7 cellular contexts compared by ENCODE assay signal in genomic region chr1:72623299-72623708, GRCh38.
DNase-seq lines count a peak whose midpoint lies in the region; TF ChIP-seq lines count a peak whose summit lies in the region.

No MANE protein-coding gene starts in this region.

- H3K9me3 Mint-ChIP-seq in neural progenitor cell: no peaks in the 10 kb centered on the region

- H3K4me3 Mint-ChIP-seq in neural progenitor cell: no peak overlapping the region

- peak overlapping the region; percentile 55 for H3K4me2 ChIP-seq in neural progenitor cell

- H3K4me1 Mint-ChIP-seq in neural progenitor cell: no peaks in the 10 kb centered on the region

- no peaks in the 10 kb centered on the region for H3K4me1 ChIP-seq in neural progenitor cell

- no peaks in the 10 kb centered on the region for H3K36me3 ChIP-seq in neural progenitor cell

- no peak overlapping the region for H3K27ac Mint-ChIP-seq in neural progenitor cell

- no peaks in the 10 kb centered on the region for H3K27me3 ChIP-seq in neural progenitor cell

- in situ Hi-C loops in SK-MEL-5 (cut with HindIII; ENCODE audit: low pct_unique_long_range_greater_than_20kb, low sequenced_read_pairs): no loop called here

- no peaks in the 10 kb centered on the region for H3K79me2 ChIP-seq in neural progenitor cell (ENCODE audit: low read depth)

- H3K4me3 ChIP-seq in GM12875 (ENCODE audit: low read depth, low read length) (no peak overlapping the region), HFF-Myc (replicated peaks; ENCODE audit: low read depth, low read length) (no peak overlapping the region), fibroblast of mammary gland (ENCODE audit: control insufficient read depth, low read depth, low read length) (peak overlapping the region; percentile 18), neural progenitor cell (no peak overlapping the region)

- no peak overlapping the region for H3K27ac ChIP-seq in neural progenitor cell

- DNase-seq in HFF-Myc (ENCODE audit: extremely low read depth, low read depth) (peak; percentile 16), M059J (ENCODE audit: low read depth) (peak; percentile 33), SK-MEL-5 (ENCODE audit: low read depth, low spot score) (peak; percentile 65), fibroblast of mammary gland (ENCODE audit: low read depth) (peak; percentile 56), neural progenitor cell (ENCODE audit: low spot score) (peak; percentile 66), GOT3 (lab: John Stamatoyannopoulos, UW) (no peak)

- H3F3A ChIP-seq in neural progenitor cell (ENCODE audit: low read depth): no peaks in the 10 kb centered on the region

- TF ChIP-seq CTCF in GM12875 (IDR thresholded peaks at IDR 0.05; ENCODE audit: borderline replicate concordance, insufficient read depth, low read depth, low read length): peak; percentile 40; the same call in 1 of the 2 replicates
- TF ChIP-seq CTCF in HFF-Myc (IDR thresholded peaks at IDR 0.05; ENCODE audit: low read depth, low read length, missing control alignments): peak; percentile 61
- peak; percentile 78 for TF ChIP-seq CTCF in fibroblast of mammary gland (conservative IDR thresholded peaks at IDR 0.05; ENCODE audit: control insufficient read depth, insufficient read depth, low read depth, low read length)
- peak; percentile 78 for TF ChIP-seq CTCF in neural progenitor cell (IDR thresholded peaks at IDR 0.05)

- no peaks in the 10 kb centered on the region for H3K36me3 Mint-ChIP-seq in neural progenitor cell

- no peaks in the 10 kb centered on the region for H3K27me3 Mint-ChIP-seq in neural progenitor cell (ENCODE audit: insufficient read depth, low read depth)

- H2AFZ ChIP-seq in neural progenitor cell (replicated peaks): no peak overlapping the region

- no peaks in the 10 kb centered on the region for H4K20me1 ChIP-seq in neural progenitor cell (ENCODE audit: low read depth)

- H3K9me3 ChIP-seq in neural progenitor cell (ENCODE audit: low read depth): no peaks in the 10 kb centered on the region

- no peak overlapping the region for H3K9ac ChIP-seq in neural progenitor cell
